8 cellular contexts compared by ENCODE assay signal in genomic region chr15:44728576-44729393, GRCh38. TPM values are rescaled to one million over a fixed set of nuclear protein-coding genes. Genes with fewer than 3 reads are reported as not detected.
DNase-seq lines count a peak whose midpoint lies in the region; ATAC-seq and TF ChIP-seq lines count a peak whose summit lies in the region.

No MANE protein-coding gene starts in this region.

- peak; percentile 62 for ATAC-seq in GM21825 (IDR thresholded peaks at IDR 0.05; ENCODE audit: unreplicated experiment)

- DNase-seq in DMS79 treated with DMSO at 0.1 percent for 48 hours (lab: John Stamatoyannopoulos, UW) = peak; percentile 89
- peak; percentile 95 to 98 (median 96) for DNase-seq in Peyer's patch
- peak; percentile 87 for DNase-seq in activated T-helper 1 cell treated with Interleukin-2 at 50 U/mL for 16 hours (ENCODE audit: low read depth)
- peak; percentile 99 for DNase-seq in esophagus muscularis mucosa (ENCODE audit: extremely low spot score)
- peak; percentile 89 to 91 for DNase-seq in stimulated activated CD8-positive, alpha-beta memory T cell treated with anti-CD3 and anti-CD28 coated beads, Interleukin-7, amount 100 ng/mL, for 1 hour (ENCODE audit: low read depth in 2 of 2)

- H3K27me3 ChIP-seq in Peyer's patch (no peaks in the 10 kb centered on the region), esophagus muscularis mucosa (no peaks in the 10 kb centered on the region), muscle layer of colon (ENCODE audit: control insufficient read depth in 1 of 2, insufficient read depth in 2 of 2, low read length in 2 of 2) (no peaks in the 10 kb centered on the region)

- peak overlapping the region; percentile 98 for H3K9ac ChIP-seq in muscle layer of colon (ENCODE audit: low read length)

- peak; percentile 88 for TF ChIP-seq EP300 in esophagus muscularis mucosa (IDR thresholded peaks at IDR 0.05)

- no peak for TF ChIP-seq CTCF in Peyer's patch (IDR thresholded peaks at IDR 0.05)
- no peak for TF ChIP-seq CTCF in esophagus muscularis mucosa (IDR thresholded peaks at IDR 0.05)

- intact Hi-C loops in esophagus muscularis mucosa (cut with DNase I) = no loop called here

- H3K4me3 ChIP-seq in Peyer's patch (peak overlapping the region; percentile 55 to 70 (median 68)), esophagus muscularis mucosa (peak overlapping the region; percentile 75 to 86 (median 82)), muscle layer of colon (ENCODE audit: low read depth in 1 of 2, low read length in 2 of 2) (peak overlapping the region; percentile 84 to 88)

- H3K27ac ChIP-seq in KOPT-K1 (ENCODE audit: low read depth, low read length, poor library complexity, severe bottlenecking) (peak overlapping the region; percentile 96), Peyer's patch (peak overlapping the region; percentile 94 to 98 (median 96)), esophagus muscularis mucosa (replicated peaks in 1 of 4) (peak overlapping the region; percentile 96 to 99 (median 98)), muscle layer of colon (ENCODE audit: low read depth, low read length) (peak overlapping the region; percentile 92)

- TF ChIP-seq POLR2A in Peyer's patch (IDR thresholded peaks at IDR 0.05) = peak; percentile 97
- TF ChIP-seq POLR2A in esophagus muscularis mucosa (IDR thresholded peaks at IDR 0.05; ENCODE audit: low read depth) = peak; percentile 93

- H3K4me1 ChIP-seq in Peyer's patch = peaks cover 0 to 39% (median 16%) of the 10 kb centered on the region in 4 donors
- peaks cover 29 to 60% (median 48%) of the 10 kb centered on the region in 4 donors for H3K4me1 ChIP-seq in esophagus muscularis mucosa
- peaks cover 21% of the 10 kb centered on the region for H3K4me1 ChIP-seq in muscle layer of colon (ENCODE audit: insufficient read depth, low read length)

- H3K36me3 ChIP-seq in KOPT-K1 (ENCODE audit: insufficient read depth, low read length) = peaks cover 14% of the 10 kb centered on the region; the same call in 1 of the 2 replicates
- peaks cover 0 to 9% (median 0%) of the 10 kb centered on the region in 3 donors for H3K36me3 ChIP-seq in Peyer's patch
- peaks cover 0 to 12% (median 9%) of the 10 kb centered on the region in 4 donors for H3K36me3 ChIP-seq in esophagus muscularis mucosa
- peaks cover 11% of the 10 kb centered on the region for H3K36me3 ChIP-seq in muscle layer of colon (ENCODE audit: insufficient read depth, low read length)

- no peaks in the 10 kb centered on the region for H3K9me3 ChIP-seq in KOPT-K1 (ENCODE audit: insufficient read depth, low read length, poor library complexity, severe bottlenecking)
- no peaks in the 10 kb centered on the region for H3K9me3 ChIP-seq in Peyer's patch
- H3K9me3 ChIP-seq in esophagus muscularis mucosa = no peaks in the 10 kb centered on the region
- no peaks in the 10 kb centered on the region for H3K9me3 ChIP-seq in muscle layer of colon (ENCODE audit: low read length)

- WGBS in esophagus muscularis mucosa = under 1% methylated on average over 32 of the region's 36 CpGs

RNA-seq across cellular contexts. Expression of gene TRIM69, which starts 7.5 kb away (rescaled TPM):
- total RNA-seq in Peyer's patch (10 to 100 TPM in 2 of 4 donors, 1 to 10 TPM in 2; 6.7 to 11.7 (median 8.9) TPM), esophagus muscularis mucosa (10 to 100 TPM; 20.3 to 23.3 (median 21.9) TPM)

RNA-seq across cellular contexts. Expression of gene B2M, which starts 17.5 kb away (rescaled TPM):
- over 10,000 TPM in 1 of 4 donors, 1,000 to 10,000 TPM in 3; 2,244 to 13,999 (median 5,894) TPM for total RNA-seq in Peyer's patch
- total RNA-seq in esophagus muscularis mucosa = 1,000 to 10,000 TPM; 1,352 to 2,424 (median 1,510) TPM

RNA-seq across cellular contexts. Expression of gene PATL2, which starts 17.7 kb away (rescaled TPM):
- total RNA-seq in Peyer's patch = 10 to 100 TPM in 2 of 4 donors, 1 to 10 TPM in 2; 4.0 to 35.5 (median 9.5) TPM
- under 1 TPM; 0.19 to 0.50 (median 0.41) TPM for total RNA-seq in esophagus muscularis mucosa

Comparison
In these comparisons a context has a peak if more than half of its experiments do, and no peak if none do; other contexts are left out.
1. Peak in every context shown above with its lines: DNase-seq, ATAC-seq, H3K4me3 ChIP-seq and H3K27ac ChIP-seq.